In the genomic region with DNA sequence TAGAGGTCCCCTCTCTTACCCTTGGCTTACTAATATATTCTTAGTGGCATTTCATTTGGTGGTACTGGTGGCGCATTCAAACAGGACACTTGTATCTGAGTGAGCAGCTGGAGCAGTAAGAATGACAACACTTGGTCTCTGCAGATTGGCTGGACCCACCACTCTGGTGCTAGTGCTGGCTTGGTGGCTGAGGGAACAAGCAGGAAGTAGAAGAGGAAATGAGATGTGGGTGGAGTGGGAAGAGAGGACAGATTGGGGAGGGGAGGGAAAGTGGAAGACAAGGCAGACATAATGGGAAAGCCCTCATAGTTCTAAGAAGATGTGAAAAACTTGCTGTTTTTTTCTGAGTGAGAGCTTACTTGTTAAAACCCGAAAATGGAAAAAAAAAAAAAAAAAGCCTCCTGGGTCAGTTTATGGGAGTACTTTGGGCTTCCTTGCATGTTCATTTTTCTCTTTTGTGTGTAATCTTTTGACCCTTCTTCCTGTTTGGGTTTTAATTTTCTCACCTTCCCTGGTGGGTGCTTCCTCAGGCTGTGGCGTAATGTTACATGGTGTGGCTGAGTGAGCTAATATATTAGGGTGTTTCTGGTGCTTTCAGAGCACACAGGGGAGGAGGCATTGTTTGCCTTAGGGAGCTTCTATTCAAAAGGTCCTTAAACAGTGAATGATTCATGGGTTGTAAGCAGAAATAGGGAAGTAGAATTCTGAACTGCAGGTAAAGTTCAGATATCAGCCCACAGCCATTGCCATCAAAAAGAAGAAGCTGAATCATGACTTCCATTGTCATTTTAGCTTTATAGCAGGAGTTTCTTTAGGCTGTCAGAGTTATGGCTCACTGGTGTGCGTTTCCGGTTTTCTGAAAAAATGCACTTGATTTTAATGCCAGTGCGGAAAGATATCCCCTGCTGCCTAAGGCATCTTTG, we compare ENCODE assay signal across 7 cellular contexts. TPM values are rescaled to one million over a fixed set of nuclear protein-coding genes. Genes with fewer than 3 reads are reported as not detected.
A peak's percentile ranks its signal among the peaks of the same experiment; 100 is the strongest.
DNase-seq lines count a peak whose midpoint lies in the region; ATAC-seq and TF ChIP-seq lines count a peak whose summit lies in the region.

No MANE protein-coding gene starts in this region.

- POLR2A ChIA-PET in activated CD4-positive, alpha-beta memory T cell treated with anti-CD3 and anti-CD28 coated beads, Interleukin-2, amount 10 ng/mL, durations not matched to agents 7 days and 5 days (lab: Charles Lee) = interaction anchor here (0.7 to 1.9 kb wide), 9 partner anchors 8 to 188 kb away, joined by 3 to 17 read pairs (median 4); partner anchors contain the start of gene TLE4

- peaks cover 21% of the 10 kb centered on the region for H3K4me1 Mint-ChIP-seq in activated CD4-positive, alpha-beta memory T cell treated with anti-CD3 and anti-CD28 coated beads, Interleukin-2, amount 10 ng/mL, durations not matched to agents 7 days and 5 days

- H3K4me3 ChIP-seq in heart left ventricle = peak overlapping the region in 1 of 12 donors; percentile 10

- H3K27me3 Mint-ChIP-seq in activated CD4-positive, alpha-beta memory T cell treated with anti-CD3 and anti-CD28 coated beads, Interleukin-2, amount 10 ng/mL, durations not matched to agents 7 days and 5 days = no peaks in the 10 kb centered on the region

- TF ChIP-seq POLR2A in GM18505 (IDR thresholded peaks at IDR 0.05; ENCODE audit: borderline replicate concordance, extremely low read depth, insufficient read depth, insufficient read length) (no peak), heart left ventricle (IDR thresholded peaks at IDR 0.05) (no peak)

- H3K9me3 ChIP-seq in heart left ventricle = no peaks in the 10 kb centered on the region

- H3K36me3 Mint-ChIP-seq in activated CD4-positive, alpha-beta memory T cell treated with anti-CD3 and anti-CD28 coated beads, Interleukin-2, amount 10 ng/mL, durations not matched to agents 7 days and 5 days (ENCODE audit: low read depth) = peaks cover 13% of the 10 kb centered on the region

- H3K9me3 Mint-ChIP-seq in activated CD4-positive, alpha-beta memory T cell treated with anti-CD3 and anti-CD28 coated beads, Interleukin-2, amount 10 ng/mL, durations not matched to agents 7 days and 5 days = no peaks in the 10 kb centered on the region

- no peaks in the 10 kb centered on the region for H3K36me3 ChIP-seq in heart left ventricle

- H3K4me3 Mint-ChIP-seq in activated CD4-positive, alpha-beta memory T cell treated with anti-CD3 and anti-CD28 coated beads, Interleukin-2, amount 10 ng/mL, durations not matched to agents 7 days and 5 days = peak overlapping the region; percentile 38

- CTCF ChIA-PET in activated CD4-positive, alpha-beta memory T cell treated with anti-CD3 and anti-CD28 coated beads, Interleukin-2, amount 10 ng/mL, durations not matched to agents 7 days and 5 days (lab: Charles Lee) = interaction anchor here (0.7 kb wide), 3 partner anchors 15 to 57 kb away, joined by 4 to 5 read pairs (median 5); no protein-coding TSS in a partner anchor

- ATAC-seq in GM18505 (IDR thresholded peaks at IDR 0.05; ENCODE audit: unreplicated experiment) (peak; percentile 94), GM21717 (IDR thresholded peaks at IDR 0.05; ENCODE audit: unreplicated experiment) (peak; percentile 94), heart left ventricle (peak; percentile 67 to 93 (median 89))

- DNase-seq in HuH-7 (ENCODE audit: low spot score) = peak; percentile 19
- peak; percentile 47 for DNase-seq in activated CD4-positive, alpha-beta memory T cell treated with anti-CD3 and anti-CD28 coated beads, Interleukin-2, amount 10 ng/mL, durations not matched to agents 7 days and 5 days
- DNase-seq in heart left ventricle = peak; percentile 36 to 63 (median 50)
- peak in 2 of 3 experiments; percentile 5 to 11 for DNase-seq in stimulated activated CD4-positive, alpha-beta T cell treated with anti-CD3 and anti-CD28 coated beads, TNF-alpha, amount 100 ng/mL, for 24 hours (ENCODE audit: low read depth in 3 of 3)
- no peak for DNase-seq in NCI-H446 treated with DMSO at 0.1 percent for 48 hours (lab: John Stamatoyannopoulos, UW)

- intact Hi-C loops in heart left ventricle (cut with DNase I) = no loop called here

- H3K27ac ChIP-seq in heart left ventricle = peak overlapping the region in 9 of 12 donors; percentile 6 to 78 (median 16)

- no peaks in the 10 kb centered on the region for H3K27me3 ChIP-seq in heart left ventricle

- 60 to 73% (median 70%) methylated on average over 6 of the region's 6 CpGs for WGBS in heart left ventricle, 4 donors

- H3K27ac Mint-ChIP-seq in activated CD4-positive, alpha-beta memory T cell treated with anti-CD3 and anti-CD28 coated beads, Interleukin-2, amount 10 ng/mL, durations not matched to agents 7 days and 5 days = peak overlapping the region; percentile 72

- TF ChIP-seq CTCF in heart left ventricle (IDR thresholded peaks at IDR 0.05) = no peak

- peaks cover 0 to 22% (median 6%) of the 10 kb centered on the region in 12 donors for H3K4me1 ChIP-seq in heart left ventricle

RNA-seq across cellular contexts. Expression of gene TLE4, which starts 52.3 kb away (rescaled TPM):
- 10 to 100 TPM; 33.3 to 38.3 TPM for total RNA-seq in activated CD4-positive, alpha-beta memory T cell treated with anti-CD3 and anti-CD28 coated beads, Interleukin-2, amount 10 ng/mL, durations not matched to agents 7 days and 5 days
- total RNA-seq in heart left ventricle = 10 to 100 TPM in 8 of 9 donors, 1 to 10 TPM in 1; 8.4 to 23.9 (median 16.7) TPM
- polyA plus RNA-seq in heart left ventricle = 1 to 10 TPM; 3.7 to 7.7 TPM
